9 cellular contexts compared by ENCODE assay signal in the genomic region with DNA sequence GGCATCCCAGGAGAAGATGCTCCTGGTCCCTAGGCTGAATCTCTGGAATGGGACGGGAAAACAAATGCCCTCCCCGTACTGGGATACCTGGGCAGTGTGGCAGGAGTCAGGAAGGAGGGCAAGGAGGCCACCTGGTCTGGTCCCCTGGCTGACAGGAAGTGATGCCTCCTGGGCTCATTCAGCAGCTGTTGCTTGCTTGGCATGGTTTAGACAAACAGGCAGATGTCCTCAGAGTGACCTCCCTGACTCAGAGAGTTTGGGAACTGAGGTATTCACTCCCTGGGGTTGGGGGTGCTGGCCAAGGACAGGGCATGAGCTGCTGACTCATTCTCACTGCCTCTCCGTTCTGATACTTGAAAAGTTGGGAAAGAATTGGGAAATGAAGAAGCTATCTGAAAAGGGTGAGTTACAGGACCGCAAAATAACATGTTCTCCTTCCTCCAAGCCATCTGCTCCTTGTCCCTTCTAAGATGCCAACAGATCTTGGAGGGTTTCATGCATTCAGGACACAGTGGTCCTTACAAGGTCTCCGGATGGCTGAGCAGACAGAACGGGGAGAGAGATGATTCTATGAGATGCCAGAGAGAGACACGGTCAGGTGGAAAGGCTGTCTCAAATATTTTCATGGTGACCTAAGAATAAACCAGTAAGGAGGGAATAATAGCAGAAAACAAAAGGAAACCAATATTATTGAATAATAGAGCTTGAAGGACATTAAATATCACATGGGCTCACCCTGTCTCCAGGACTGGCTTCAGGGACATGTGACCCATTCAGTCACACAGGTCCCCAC.
A peak's percentile ranks its signal among the peaks of the same experiment; 100 is the strongest.
DNase-seq lines count a peak whose midpoint lies in the region; TF ChIP-seq lines count a peak whose summit lies in the region.
"Had no signal": no experiment of that assay in that cellular context is flagged by ENCODE, and none has a peak within 500 bp of the region (broad histone marks: within the 10 kb centered on the region; RNA-seq: fewer than 3 reads in every experiment).

No MANE protein-coding gene starts in this region.

- TF ChIP-seq CTCF in hepatocyte (IDR thresholded peaks at IDR 0.05; ENCODE audit: poor library complexity) (no peak), tibial nerve (IDR thresholded peaks at IDR 0.05) (no peak), dorsolateral prefrontal cortex (IDR thresholded peaks at IDR 0.05 in 54 of 56, conservative IDR thresholded peaks at IDR 0.05 in 2 of 56; ENCODE audit: low read depth in 1 of 56, partially characterized antibody in 56 of 56) (no peak)

- WGBS in hepatocyte (ENCODE audit: low lambda C conversion rate, missing lambda C conversion rate): 89% methylated on average over 7 of the region's 7 CpGs
- 68 to 70% methylated on average over 7 of the region's 7 CpGs for WGBS in tibial nerve, 2 donors

- H3K4me2 ChIP-seq in hepatocyte: no peak overlapping the region

- H3K4me1 ChIP-seq in hepatocyte (ENCODE audit: insufficient read depth): no peaks in the 10 kb centered on the region
- peaks cover 0 to 9% (median 0%) of the 10 kb centered on the region in 4 donors for H3K4me1 ChIP-seq in tibial nerve

- H3K4me3 ChIP-seq in hepatocyte (no peak overlapping the region), tibial nerve (no peak overlapping the region), dorsolateral prefrontal cortex (no peak overlapping the region)

- TF ChIP-seq POLR2A in tibial nerve (IDR thresholded peaks at IDR 0.05): no peak

- CTCF ChIA-PET in activated naive CD4-positive, alpha-beta T cell treated with anti-CD3 and anti-CD28 coated beads, Interleukin-2, amount 10 ng/mL, durations not matched to agents 7 days and 5 days (lab: Charles Lee): no interaction called here

- H3K79me2 ChIP-seq in hepatocyte: no peaks in the 10 kb centered on the region

- no peaks in the 10 kb centered on the region for H3K4me1 Mint-ChIP-seq in activated CD4-positive, alpha-beta T cell treated with anti-CD3 and anti-CD28 coated beads, Interleukin-2, amount 10 ng/mL, durations not matched to agents 24 days and 14 days
- H3K4me1 Mint-ChIP-seq in activated naive CD4-positive, alpha-beta T cell treated with anti-CD3 and anti-CD28 coated beads, Interleukin-2, amount 10 ng/mL, durations not matched to agents 7 days and 5 days: no peaks in the 10 kb centered on the region

- no peaks in the 10 kb centered on the region for H3K9me2 ChIP-seq in hepatocyte (replicated peaks; ENCODE audit: insufficient read depth)

- H4K20me1 ChIP-seq in hepatocyte (ENCODE audit: insufficient read depth, poor library complexity, severe bottlenecking): no peaks in the 10 kb centered on the region

- H3K9me3 Mint-ChIP-seq in activated CD4-positive, alpha-beta T cell treated with anti-CD3 and anti-CD28 coated beads, Interleukin-2, amount 10 ng/mL, durations not matched to agents 24 days and 14 days: peaks cover 4% of the 10 kb centered on the region
- H3K9me3 Mint-ChIP-seq in activated naive CD4-positive, alpha-beta T cell treated with anti-CD3 and anti-CD28 coated beads, Interleukin-2, amount 10 ng/mL, durations not matched to agents 7 days and 5 days: peaks cover 7% of the 10 kb centered on the region

- DNase-seq in HPDE6-E6E7 (ENCODE audit: extremely low spot score): peak; percentile 91
- peak; percentile 95 for DNase-seq in astrocyte of the hippocampus (ENCODE audit: low read depth, low spot score)
- DNase-seq in hepatocyte (ENCODE audit: low spot score): peak; percentile 68
- DNase-seq in tibial nerve (ENCODE audit: low spot score in 2 of 2): peak; percentile 62 to 81
- DNase-seq in NCI-H187 treated with DMSO at 0.1 percent for 48 hours (lab: John Stamatoyannopoulos, UW): no peak
- no peak for DNase-seq in activated CD4-positive, alpha-beta T cell treated with anti-CD3 and anti-CD28 coated beads, Interleukin-2, amount 10 ng/mL, durations not matched to agents 24 days and 14 days
- no peak for DNase-seq in dorsolateral prefrontal cortex
- DNase-seq in activated naive CD4-positive, alpha-beta T cell treated with anti-CD3 and anti-CD28 coated beads, Interleukin-2, amount 10 ng/mL, durations not matched to agents 7 days and 5 days: no peak
- DNase-seq: effector memory CD4-positive, alpha-beta T cell had no signal

- H3K36me3 ChIP-seq in hepatocyte (replicated peaks; ENCODE audit: insufficient read depth, low read depth) (no peaks in the 10 kb centered on the region), tibial nerve (no peaks in the 10 kb centered on the region)

- H3K27ac Mint-ChIP-seq in activated CD4-positive, alpha-beta T cell treated with anti-CD3 and anti-CD28 coated beads, Interleukin-2, amount 10 ng/mL, durations not matched to agents 24 days and 14 days: no peak overlapping the region
- H3K27ac Mint-ChIP-seq in activated naive CD4-positive, alpha-beta T cell treated with anti-CD3 and anti-CD28 coated beads, Interleukin-2, amount 10 ng/mL, durations not matched to agents 7 days and 5 days: no peak overlapping the region

- intact Hi-C loops in activated CD4-positive, alpha-beta T cell treated with anti-CD3 and anti-CD28 coated beads, Interleukin-2, amount 10 ng/mL, durations not matched to agents 24 days and 14 days (cut with micrococcal nuclease): no loop called here
- intact Hi-C loops in dorsolateral prefrontal cortex (cut with DNase I): no loop called here

- H3K27me3 ChIP-seq in hepatocyte (no peaks in the 10 kb centered on the region), tibial nerve (no peaks in the 10 kb centered on the region), dorsolateral prefrontal cortex (peaks cover 0 to 4% (median 0%) of the 10 kb centered on the region in 45 donors)

- H3K27ac ChIP-seq in hepatocyte (peak overlapping the region; percentile 49), tibial nerve (peak overlapping the region in 3 of 4 donors; percentile 18 to 71 (median 40)), dorsolateral prefrontal cortex (no peak overlapping the region)

- no peak overlapping the region for H2AFZ ChIP-seq in hepatocyte

- no peaks in the 10 kb centered on the region for H3K27me3 Mint-ChIP-seq in activated CD4-positive, alpha-beta T cell treated with anti-CD3 and anti-CD28 coated beads, Interleukin-2, amount 10 ng/mL, durations not matched to agents 24 days and 14 days
- H3K27me3 Mint-ChIP-seq in activated naive CD4-positive, alpha-beta T cell treated with anti-CD3 and anti-CD28 coated beads, Interleukin-2, amount 10 ng/mL, durations not matched to agents 7 days and 5 days: no peaks in the 10 kb centered on the region

- H3K9me3 ChIP-seq in hepatocyte (ENCODE audit: low read depth) (no peaks in the 10 kb centered on the region), tibial nerve (peaks cover 0 to 3% (median 0%) of the 10 kb centered on the region in 4 donors)

- peak in 1 of 2 donors; percentile 92 for TF ChIP-seq EP300 in tibial nerve (IDR thresholded peaks at IDR 0.05)

- no peaks in the 10 kb centered on the region for H3K36me3 Mint-ChIP-seq in activated CD4-positive, alpha-beta T cell treated with anti-CD3 and anti-CD28 coated beads, Interleukin-2, amount 10 ng/mL, durations not matched to agents 24 days and 14 days (ENCODE audit: low read depth)
- no peaks in the 10 kb centered on the region for H3K36me3 Mint-ChIP-seq in activated naive CD4-positive, alpha-beta T cell treated with anti-CD3 and anti-CD28 coated beads, Interleukin-2, amount 10 ng/mL, durations not matched to agents 7 days and 5 days

- no peak overlapping the region for H3K4me3 Mint-ChIP-seq in activated CD4-positive, alpha-beta T cell treated with anti-CD3 and anti-CD28 coated beads, Interleukin-2, amount 10 ng/mL, durations not matched to agents 24 days and 14 days
- H3K4me3 Mint-ChIP-seq in activated naive CD4-positive, alpha-beta T cell treated with anti-CD3 and anti-CD28 coated beads, Interleukin-2, amount 10 ng/mL, durations not matched to agents 7 days and 5 days: no peak overlapping the region

Comparison
In these comparisons a context has a peak if more than half of its experiments do, and no peak if none do; other contexts are left out.
1. DNase-seq: peak in HPDE6-E6E7 (single experiment), astrocyte of the hippocampus (single experiment), hepatocyte (single experiment) and tibial nerve (2 of 2); none in NCI-H187 treated with DMSO at 0.1 percent for 48 hours (single experiment), activated CD4-positive, alpha-beta T cell treated with anti-CD3 and anti-CD28 coated beads, Interleukin-2, amount 10 ng/mL, durations not matched to agents 24 days and 14 days (single experiment), dorsolateral prefrontal cortex (0 of 10) and activated naive CD4-positive, alpha-beta T cell treated with anti-CD3 and anti-CD28 coated beads, Interleukin-2, amount 10 ng/mL, durations not matched to agents 7 days and 5 days (single experiment).
2. H3K27ac ChIP-seq: peak in hepatocyte (single experiment) and tibial nerve (3 of 4); none in dorsolateral prefrontal cortex (0 of 59).